Comparison of ENCODE assay signal across 8 cellular contexts in genomic region chr6:3260772-3261517, GRCh38. TPM values are rescaled to one million over a fixed set of nuclear protein-coding genes. Genes with fewer than 3 reads are reported as not detected.
A peak's percentile ranks its signal among the peaks of the same experiment; 100 is the strongest.
DNase-seq lines count a peak whose midpoint lies in the region; ATAC-seq, FAIRE-seq and TF ChIP-seq lines count a peak whose summit lies in the region.

No MANE protein-coding gene starts in this region.

- H3K9me3 Mint-ChIP-seq in CD8-positive, alpha-beta memory T cell, result no peaks in the 10 kb centered on the region
- H3K9me3 Mint-ChIP-seq in naive thymus-derived CD8-positive, alpha-beta T cell, result no peaks in the 10 kb centered on the region

- no peak overlapping the region for H2BK5ac ChIP-seq in IMR-90 (ENCODE audit: low read depth, low read length, poor library complexity, severe bottlenecking)

- peaks cover 0 to 5% of the 10 kb centered on the region in 2 donors for H3K27me3 Mint-ChIP-seq in CD8-positive, alpha-beta memory T cell
- peaks cover 0 to 6% (median 0%) of the 10 kb centered on the region in 5 donors for H3K27me3 Mint-ChIP-seq in naive thymus-derived CD8-positive, alpha-beta T cell

- H4K20me1 ChIP-seq in IMR-90 (ENCODE audit: insufficient read depth, low read length) (peaks cover 31% of the 10 kb centered on the region), K562 (replicated peaks; ENCODE audit: control insufficient read depth, insufficient read depth, low read length) (peaks cover 36% of the 10 kb centered on the region)

- H3K18ac ChIP-seq in IMR-90 (ENCODE audit: low read depth, low read length), result no peak overlapping the region

- H3K4ac ChIP-seq in IMR-90 (ENCODE audit: low read depth, low read length), result no peak overlapping the region

- H3K9ac ChIP-seq in IMR-90 (ENCODE audit: low read depth, low read length) (0 out of 2 replicates have a peak overlapping the region, but pooled peaks have one; percentile 9), K562 (ENCODE audit: insufficient read depth in 1 of 2, low read depth in 2 of 2, low read length in 2 of 2) (peak overlapping the region; percentile 67 to 90)

- no peak overlapping the region for H3K56ac ChIP-seq in IMR-90 (ENCODE audit: extremely low read depth, insufficient read depth, low read length)

- H3K4me1 Mint-ChIP-seq in CD8-positive, alpha-beta memory T cell, result peaks cover 42 to 63% (median 59%) of the 10 kb centered on the region in 3 donors
- peaks cover 35 to 62% (median 53%) of the 10 kb centered on the region in 4 donors for H3K4me1 Mint-ChIP-seq in naive thymus-derived CD8-positive, alpha-beta T cell

- no peak overlapping the region for H4K5ac ChIP-seq in IMR-90 (ENCODE audit: low read depth, low read length)

- DNase-seq in CD8-positive, alpha-beta memory T cell, result no peak
- DNase-seq in IMR-90 (no peak), K562 (ENCODE audit: extremely low read depth in 1 of 4, low spot score in 3 of 4) (no peak), H4 (ENCODE audit: low spot score) (no peak), KBM-7 (no peak), EL (no peak)
- DNase-seq in naive thymus-derived CD8-positive, alpha-beta T cell, result peak in 1 of 10 donors; percentile 59

- peaks cover 0 to 39% (median 0%) of the 10 kb centered on the region in 3 donors for H3K36me3 Mint-ChIP-seq in CD8-positive, alpha-beta memory T cell
- H3K36me3 Mint-ChIP-seq in naive thymus-derived CD8-positive, alpha-beta T cell, result peaks cover 6 to 20% (median 7%) of the 10 kb centered on the region in 3 donors

- no peak overlapping the region for H2BK15ac ChIP-seq in IMR-90 (ENCODE audit: low read depth, low read length)

- POLR2A ChIA-PET in CD8-positive, alpha-beta memory T cell (lab: Charles Lee), result no interaction called here
- POLR2A ChIA-PET in IMR-90 (lab: Charles Lee; ENCODE audit: unreplicated experiment), result no interaction called here
- POLR2A ChIA-PET in K562 (lab: Yijun Ruan, JAX), result interaction anchor here (0.6 to 2.2 kb wide), 12 partner anchors 9 to 371 kb away, joined by 3 to 9 read pairs (median 4); partner anchors contain the start of gene TUBB2A
- POLR2A ChIA-PET in naive thymus-derived CD8-positive, alpha-beta T cell (lab: Charles Lee), result interaction anchor here (0.7 to 2.2 kb wide), 3 partner anchors 46 to 391 kb away, joined by 4 to 9 read pairs (median 8); no protein-coding TSS in a partner anchor

- H3K4me2 ChIP-seq in IMR-90 (ENCODE audit: low read depth, low read length) (no peak overlapping the region), K562 (ENCODE audit: insufficient read depth, low read length) (peak overlapping the region; percentile 93)

- in situ Hi-C loops in IMR-90 (cut with MboI; ENCODE audit: low sequenced_read_pairs) (no loop called here), K562 (cut with MboI) (no loop called here), KBM-7 (cut with MboI; ENCODE audit: low pct_unique_long_range_greater_than_20kb, low sequenced_read_pairs) (no loop called here)

- peaks cover 72% of the 10 kb centered on the region for H3K79me2 ChIP-seq in K562 (ENCODE audit: control insufficient read depth, insufficient read depth, low read length)

- TF ChIP-seq CTCF in IMR-90 (conservative IDR thresholded peaks at IDR 0.05; ENCODE audit: low read depth, low read length) (no peak), K562 (IDR thresholded peaks at IDR 0.05 in 2 of 3, conservative IDR thresholded peaks at IDR 0.05 in 1 of 3; ENCODE audit: insufficient read depth in 2 of 3, low read depth in 1 of 3, low read length in 3 of 3) (no peak)

- no peak overlapping the region for H2AK9ac ChIP-seq in IMR-90 (replicated peaks; ENCODE audit: low read depth, low read length, poor library complexity)

- no peak for TF ChIP-seq RAD21 in IMR-90 (IDR thresholded peaks at IDR 0.05; ENCODE audit: low read length)
- TF ChIP-seq RAD21 in K562 (CRISPR knock-in tag; conservative IDR thresholded peaks at IDR 0.05 in 1 of 2, IDR thresholded peaks at IDR 0.05 in 1 of 2), result no peak

- no peaks in the 10 kb centered on the region for H3K27me3 ChIP-seq in CD8-positive, alpha-beta memory T cell (ENCODE audit: insufficient read depth, low read length, poor library complexity, severe bottlenecking)
- peaks cover 1% of the 10 kb centered on the region; the same call in 1 of the 2 replicates for H3K27me3 ChIP-seq in IMR-90 (ENCODE audit: control insufficient read depth, insufficient read depth, low read length)
- no peaks in the 10 kb centered on the region for H3K27me3 ChIP-seq in K562 (ENCODE audit: control insufficient read depth in 2 of 2, insufficient read depth in 2 of 2, low read length in 2 of 2)

- CTCF ChIA-PET in CD8-positive, alpha-beta memory T cell (lab: Charles Lee), result interaction anchor here (1.7 to 6.2 kb wide), 2 partner anchors 8 to 9 kb away, joined by 4 to 35 read pairs; no protein-coding TSS in a partner anchor
- CTCF ChIA-PET in IMR-90 (lab: Yijun Ruan, JAX) (interaction anchor here (1.0 to 1.1 kb wide), 2 partner anchors 10 to 16 kb away, joined by 3 read pairs; no protein-coding TSS in a partner anchor), K562 (lab: Yijun Ruan, JAX; ENCODE audit: low intra/inter-chr PET ratio) (no interaction called here)

- H3K79me1 ChIP-seq in IMR-90 (ENCODE audit: low read depth in 1 of 2, low read length in 2 of 2), result peaks cover 36 to 63% of the 10 kb centered on the region in 2 experiments; a peak in 3 of 4 replicates

- H3K36me3 ChIP-seq in CD8-positive, alpha-beta memory T cell (ENCODE audit: insufficient read depth, low read length), result peaks cover 16% of the 10 kb centered on the region
- H3K36me3 ChIP-seq in IMR-90 (ENCODE audit: control insufficient read depth, insufficient read depth, low read length), result peaks cover 11% of the 10 kb centered on the region
- H3K36me3 ChIP-seq in K562 (ENCODE audit: control insufficient read depth, insufficient read depth, low read length), result peaks cover 55% of the 10 kb centered on the region

- H3K9me3 ChIP-seq in CD8-positive, alpha-beta memory T cell (ENCODE audit: low read length), result no peaks in the 10 kb centered on the region
- H3K9me3 ChIP-seq in IMR-90 (ENCODE audit: control insufficient read depth, insufficient read depth, low read length), result no peaks in the 10 kb centered on the region
- no peaks in the 10 kb centered on the region for H3K9me3 ChIP-seq in K562 (replicated peaks; ENCODE audit: control insufficient read depth, insufficient read depth, low read depth, low read length)

- TF ChIP-seq POLR2A in IMR-90 (IDR thresholded peaks at IDR 0.05; ENCODE audit: low read depth, low read length) (no peak), K562 (conservative IDR thresholded peaks at IDR 0.05) (no peak)

- H2BK120ac ChIP-seq in IMR-90 (ENCODE audit: low read depth, low read length), result no peak overlapping the region

- H2AFZ ChIP-seq in IMR-90 (replicated peaks; ENCODE audit: low read length, poor library complexity) (no peak overlapping the region), K562 (ENCODE audit: low read depth, low read length) (no peak overlapping the region)

- peak overlapping the region; percentile 28 for H3K4me3 ChIP-seq in CD8-positive, alpha-beta memory T cell (ENCODE audit: low read length)
- no peak overlapping the region for H3K4me3 ChIP-seq in IMR-90 (ENCODE audit: insufficient read depth, low read depth, low read length)
- peak overlapping the region; percentile 30; the same call in 1 of the 2 replicates for H3K4me3 ChIP-seq in K562

- H4K91ac ChIP-seq in IMR-90 (ENCODE audit: insufficient read depth, low read depth, low read length), result no peak overlapping the region

- no peak for ATAC-seq in IMR-90 (ENCODE audit: low read depth)
- ATAC-seq in K562, result no peak
- no peak for ATAC-seq in naive thymus-derived CD8-positive, alpha-beta T cell
- no peak for ATAC-seq in HG02763 (IDR thresholded peaks at IDR 0.05; ENCODE audit: unreplicated experiment)

- no peak overlapping the region for H4K8ac ChIP-seq in IMR-90 (ENCODE audit: low read depth in 2 of 2, low read length in 2 of 2)

- peak; percentile 54 for FAIRE-seq in K562 (lab: Jason Lieb, UNC)

- H3K9me1 ChIP-seq in IMR-90 (ENCODE audit: insufficient read depth, low read length) (peaks cover 7% of the 10 kb centered on the region; the same call in 1 of the 2 replicates), K562 (ENCODE audit: control insufficient read depth, insufficient read depth, low read length) (peaks cover 15% of the 10 kb centered on the region)

- peaks cover 33% of the 10 kb centered on the region for H3K4me1 ChIP-seq in CD8-positive, alpha-beta memory T cell (ENCODE audit: insufficient read depth, low read length)
- H3K4me1 ChIP-seq in IMR-90 (ENCODE audit: control insufficient read depth, insufficient read depth, low read length), result peaks cover 9% of the 10 kb centered on the region; the same call in 1 of the 2 replicates
- peaks cover 35 to 36% of the 10 kb centered on the region in 2 experiments for H3K4me1 ChIP-seq in K562 (replicated peaks in 1 of 2; ENCODE audit: control insufficient read depth in 2 of 2, insufficient read depth in 2 of 2, low read length in 2 of 2)

- BruUV-seq in IMR-90 (replicated peaks; lab: Mats Ljungman, UMichigan), result no TSS peak
- no TSS peak for BruUV-seq in K562 (replicated peaks; lab: Mats Ljungman, UMichigan)

- H3K14ac ChIP-seq in IMR-90 (replicated peaks; ENCODE audit: low read depth, low read length), result no peak overlapping the region

- 80% methylated on average over 1 of the region's 17 CpGs; no CpG with 5 or more reads in 1 of the 2 experiments for WGBS in IMR-90 (ENCODE audit: extremely low coverage in 2 of 2, insufficient read length in 1 of 2), 2 experiments
- 65% methylated on average over 17 of the region's 17 CpGs for WGBS in K562 (ENCODE audit: insufficient coverage, low coverage, missing lambda C conversion rate)

- dilution Hi-C loops in IMR-90 (cut with HindIII; ENCODE audit: low sequenced_read_pairs, unreplicated experiment), result no loop called here

- intact Hi-C loops in IMR-90 (cut with micrococcal nuclease) (no loop called here), K562 (cut with micrococcal nuclease) (no loop called here)

- H2BK20ac ChIP-seq in IMR-90 (ENCODE audit: low read depth, low read length), result no peak overlapping the region

- peak overlapping the region; percentile 64 to 100 (median 93) for H3K4me3 Mint-ChIP-seq in CD8-positive, alpha-beta memory T cell
- peak overlapping the region; percentile 67 to 100 (median 97) for H3K4me3 Mint-ChIP-seq in naive thymus-derived CD8-positive, alpha-beta T cell

- H3K27ac ChIP-seq in CD8-positive, alpha-beta memory T cell (ENCODE audit: low read depth, low read length), result peak overlapping the region; percentile 20
- no peak overlapping the region for H3K27ac ChIP-seq in IMR-90 (ENCODE audit: insufficient read depth, low read length)
- H3K27ac ChIP-seq in K562 (ENCODE audit: extremely low read depth, low read depth, low read length), result peak overlapping the region; percentile 54

- H2AK5ac ChIP-seq in IMR-90 (ENCODE audit: low read depth, low read length), result no peak overlapping the region

- TF ChIP-seq EP300 in K562 (IDR thresholded peaks at IDR 0.05; ENCODE audit: low read length), result no peak

- peak overlapping the region; percentile 47 to 84 (median 71) for H3K27ac Mint-ChIP-seq in CD8-positive, alpha-beta memory T cell
- peak overlapping the region in 8 of 10 donors; percentile 28 to 89 (median 74) for H3K27ac Mint-ChIP-seq in naive thymus-derived CD8-positive, alpha-beta T cell

- H3K23ac ChIP-seq in IMR-90 (ENCODE audit: low read depth, low read length), result no peak overlapping the region

RNA-seq across cellular contexts. Expression of gene PSMG4, which starts 2.2 kb away (rescaled TPM):
- 10 to 100 TPM; 24.4 to 25.2 TPM for total RNA-seq in CD8-positive, alpha-beta memory T cell
- 50.4 TPM for polyA plus RNA-seq in CD8-positive, alpha-beta memory T cell
- total RNA-seq in IMR-90 (2012; rRNA removed) (5.6 and 6.7 TPM in 2 replicates), K562 (2014; rRNA removed) (123 and 126 TPM in 2 replicates), K562 (2014; rRNA removed; fragmentation: Illumina TruSeq; extraction: Trizol) (41.4 and 42.7 TPM in 2 replicates), K562 (2015; rRNA removed; fragmentation: Illumina TruSeq; extraction: Trizol) (52.0 and 56.4 TPM in 2 replicates), K562 (2021) (74.4 and 81.6 TPM in 2 replicates)
- polyA plus RNA-seq in IMR-90 (2012; rRNA removed) (13.4 and 17.7 TPM in 2 replicates), K562 (2011; rRNA removed) (62.2 and 64.5 TPM in 2 replicates), K562 (2014; fragmentation: Illumina TruSeq; extraction: Trizol) (29.0 and 49.1 TPM in 2 replicates), K562 (2014; fragmentation: Nextera tagmentation; extraction: Ambion mirVana) (10 to 100 TPM; 12.9 to 19.4 TPM), K562 (2014; rRNA removed) (165 and 185 TPM in 2 replicates)
- 34.8 and 53.3 TPM in 2 replicates for polyA plus RNA-seq in IMR-90 (2012; cell fraction: cytosol; rRNA removed)
- 16.6 and 24.3 TPM in 2 replicates for polyA plus RNA-seq in IMR-90 (2012; cell fraction: nucleus; rRNA removed; ENCODE audit: low replicate concordance)
- total RNA-seq in K562 (2011; cell fraction: chromatin; rRNA removed; ENCODE audit: low replicate concordance), result 101 and 118 TPM in 2 replicates
- total RNA-seq in K562 (2011; cell fraction: nucleolus; rRNA removed), result 85.9 and 99.7 TPM in 2 replicates
- total RNA-seq in K562 (2011; cell fraction: nucleoplasm; rRNA removed), result 97.7 and 105 TPM in 2 replicates
- 83.4 and 238 TPM in 2 replicates for polyA plus RNA-seq in K562 (2011; cell fraction: cytosol; rRNA removed)
- polyA plus RNA-seq in K562 (2011; cell fraction: nucleus; rRNA removed), result 74.0 and 91.4 TPM in 2 replicates
- polyA plus RNA-seq in K562 (2012), result 79.5 and 80.8 TPM in 2 replicates
- polyA minus RNA-seq in K562 (2011; rRNA and poly(A)+ RNA removed), result 30.7 and 32.6 TPM in 2 replicates
- polyA minus RNA-seq in K562 (2011; cell fraction: cytosol; rRNA and poly(A)+ RNA removed), result 14.1 and 15.7 TPM in 2 replicates
- polyA minus RNA-seq in K562 (2011; cell fraction: nucleus; rRNA and poly(A)+ RNA removed), result 39.4 and 48.7 TPM in 2 replicates
- total RNA-seq in naive thymus-derived CD8-positive, alpha-beta T cell, result 10 to 100 TPM; 39.2 to 39.4 TPM
- 10 to 100 TPM; 66.4 to 69.4 (median 67.2) TPM for polyA plus RNA-seq in naive thymus-derived CD8-positive, alpha-beta T cell
- total RNA-seq in H4 (2014; rRNA removed; shearing (Covaris generic)), result 24.2 and 24.5 TPM in 2 replicates

RNA-seq across cellular contexts. Expression of gene TUBB2B, which starts 33.5 kb away (rescaled TPM):
- under 1 TPM in 1 of 2 experiments, not detected in 1; 0.13 TPM for total RNA-seq in CD8-positive, alpha-beta memory T cell
- polyA plus RNA-seq in CD8-positive, alpha-beta memory T cell, result 0.59 TPM
- total RNA-seq in IMR-90 (2012; rRNA removed) (13.3 and 13.6 TPM in 2 replicates), K562 (2014; rRNA removed) (6.4 and 7.3 TPM in 2 replicates), K562 (2014; rRNA removed; fragmentation: Illumina TruSeq; extraction: Trizol) (1.6 and 2.3 TPM in 2 replicates), K562 (2015; rRNA removed; fragmentation: Illumina TruSeq; extraction: Trizol) (3.3 and 3.8 TPM in 2 replicates), K562 (2021) (5.1 and 5.8 TPM in 2 replicates)
- polyA plus RNA-seq in IMR-90 (2012; rRNA removed) (19.0 and 21.1 TPM in 2 replicates), K562 (2011; rRNA removed) (9.7 and 14.5 TPM in 2 replicates), K562 (2014; fragmentation: Illumina TruSeq; extraction: Trizol) (4.6 and 9.1 TPM in 2 replicates), K562 (2014; fragmentation: Nextera tagmentation; extraction: Ambion mirVana) (under 1 TPM; 0.11 to 0.18 TPM), K562 (2014; rRNA removed) (6.1 and 7.0 TPM in 2 replicates)
- 11.8 and 40.1 TPM in 2 replicates for polyA plus RNA-seq in IMR-90 (2012; cell fraction: cytosol; rRNA removed)
- polyA plus RNA-seq in IMR-90 (2012; cell fraction: nucleus; rRNA removed; ENCODE audit: low replicate concordance), result 16.8 and 23.0 TPM in 2 replicates
- 1.7 and 4.6 TPM in 2 replicates for total RNA-seq in K562 (2011; cell fraction: chromatin; rRNA removed; ENCODE audit: low replicate concordance)
- total RNA-seq in K562 (2011; cell fraction: nucleolus; rRNA removed), result 5.0 and 6.5 TPM in 2 replicates
- 3.4 and 3.9 TPM in 2 replicates for total RNA-seq in K562 (2011; cell fraction: nucleoplasm; rRNA removed)
- polyA plus RNA-seq in K562 (2011; cell fraction: cytosol; rRNA removed), result 18.8 and 24.4 TPM in 2 replicates
- 5.8 and 7.2 TPM in 2 replicates for polyA plus RNA-seq in K562 (2011; cell fraction: nucleus; rRNA removed)
- 9.9 and 11.3 TPM in 2 replicates for polyA plus RNA-seq in K562 (2012)
- polyA minus RNA-seq in K562 (2011; rRNA and poly(A)+ RNA removed), result 5.1 and 6.2 TPM in 2 replicates
- polyA minus RNA-seq in K562 (2011; cell fraction: cytosol; rRNA and poly(A)+ RNA removed), result 7.5 and 11.3 TPM in 2 replicates
- 2.7 and 6.1 TPM in 2 replicates for polyA minus RNA-seq in K562 (2011; cell fraction: nucleus; rRNA and poly(A)+ RNA removed)
- total RNA-seq in naive thymus-derived CD8-positive, alpha-beta T cell, result not detected
- under 1 TPM in 2 of 3 donors, not detected in 1; 0.08 to 0.20 TPM for polyA plus RNA-seq in naive thymus-derived CD8-positive, alpha-beta T cell
- total RNA-seq in H4 (2014; rRNA removed; shearing (Covaris generic)), result 5.1 and 6.6 TPM in 2 replicates

Comparison
In these comparisons a context has a peak if more than half of its experiments do, and no peak if none do; other contexts are left out.
1. POLR2A ChIA-PET loops: an anchor here in K562 (0.6 to 2.2 kb wide) and naive thymus-derived CD8-positive, alpha-beta T cell (0.7 to 2.2 kb wide); none called in CD8-positive, alpha-beta memory T cell and IMR-90.